In the genomic region with DNA sequence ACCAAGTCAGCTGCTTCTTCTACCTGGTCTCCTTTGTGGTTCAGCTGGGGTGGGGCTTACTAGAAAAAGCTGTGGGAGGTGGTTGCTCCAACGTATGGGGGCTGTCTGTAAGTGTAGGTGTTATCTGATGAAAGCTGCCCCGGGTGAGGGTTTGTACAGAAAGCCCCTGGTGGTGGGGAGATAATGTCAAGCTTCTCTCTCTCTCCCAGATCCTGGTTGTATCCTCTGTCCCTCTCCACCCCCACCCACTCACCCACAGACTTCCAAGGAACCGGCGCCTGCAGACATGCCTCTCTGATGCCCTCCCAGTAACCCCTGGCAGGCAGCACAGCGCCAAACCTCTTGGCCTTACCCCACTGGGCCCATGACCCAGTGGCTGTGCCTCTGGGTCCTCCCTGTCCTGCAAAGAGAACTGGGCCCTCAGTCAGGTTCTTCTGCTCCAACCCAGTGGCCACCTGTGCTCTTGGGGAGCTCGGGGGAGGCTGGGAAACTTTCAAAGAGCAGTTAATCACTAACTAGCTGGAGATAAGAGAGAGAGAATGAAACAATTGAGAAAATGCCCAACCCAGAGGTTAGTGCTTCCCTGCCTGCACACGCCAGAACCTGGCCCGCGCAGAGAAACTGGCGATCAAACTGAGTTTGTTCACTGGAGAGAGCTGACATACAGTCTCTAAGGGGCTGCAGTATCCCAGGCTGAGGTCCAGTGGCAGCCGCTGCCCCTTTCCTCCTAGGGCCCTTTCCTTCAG, we compare ENCODE assay signal across 11 cellular contexts. TPM values are rescaled to one million over a fixed set of nuclear protein-coding genes. Genes with fewer than 3 reads are reported as not detected.
DNase-seq lines count a peak whose midpoint lies in the region; ATAC-seq and TF ChIP-seq lines count a peak whose summit lies in the region.
"Had no signal": no experiment of that assay in that cellular context is flagged by ENCODE, and none has a peak within 500 bp of the region (broad histone marks: within the 10 kb centered on the region; RNA-seq: fewer than 3 reads in every experiment).

No MANE protein-coding gene starts in this region.

- no peaks in the 10 kb centered on the region for H4K20me1 ChIP-seq in PC-9 (ENCODE audit: insufficient read depth)

- no TSS peak for BruUV-seq in PC-9 (replicated peaks; lab: Mats Ljungman, UMichigan)

- H3F3A ChIP-seq in PC-9 (ENCODE audit: insufficient read depth, low read depth), result peaks cover 50% of the 10 kb centered on the region

- intact Hi-C loops in PC-9 (cut with micrococcal nuclease; ENCODE audit: unreplicated experiment), result no loop called here
- intact Hi-C loops in prostate gland (cut with DNase I), result no loop called here

- H3K4me3 ChIP-seq in PC-9, result no peak overlapping the region
- no peak overlapping the region for H3K4me3 ChIP-seq in prostate gland

- H3K4me2 ChIP-seq in PC-9, result peak overlapping the region; percentile 72

- CTCF ChIA-PET in PC-9 (lab: Charles Lee), result interaction anchor here (0.5 to 0.7 kb wide), 8 partner anchors 13 to 563 kb away, joined by 3 to 12 read pairs (median 3); no protein-coding TSS in a partner anchor

- H3K27ac ChIP-seq in PC-9 (peak overlapping the region; percentile 91), foreskin keratinocyte (peak overlapping the region; percentile 89), prostate gland (peak overlapping the region; percentile 34 to 60)

- ATAC-seq in foreskin keratinocyte, result peak; percentile 24
- no peak for ATAC-seq in HG02870 (IDR thresholded peaks at IDR 0.05; ENCODE audit: unreplicated experiment)
- no peak for ATAC-seq in HG02885 (IDR thresholded peaks at IDR 0.05; ENCODE audit: poor library complexity, unreplicated experiment)
- ATAC-seq in GM21723 (IDR thresholded peaks at IDR 0.05; ENCODE audit: unreplicated experiment), result no peak
- ATAC-seq: T-cell had no signal

- H3K9me2 ChIP-seq in PC-9 (ENCODE audit: insufficient read depth), result no peaks in the 10 kb centered on the region

- H3K9me3 ChIP-seq in PC-9 (ENCODE audit: insufficient read depth, low read depth), result peaks cover 10% of the 10 kb centered on the region; the same call in 1 of the 2 replicates
- H3K9me3 ChIP-seq in prostate gland, result no peaks in the 10 kb centered on the region

- H3K27me3 ChIP-seq in PC-9 (ENCODE audit: insufficient read depth, low read depth) (no peaks in the 10 kb centered on the region), foreskin keratinocyte (no peaks in the 10 kb centered on the region), prostate gland (replicated peaks; ENCODE audit: insufficient read depth) (no peaks in the 10 kb centered on the region)

- no peaks in the 10 kb centered on the region for H3K79me2 ChIP-seq in PC-9 (ENCODE audit: low read depth)

- DNase-seq in DMS53 treated with DMSO at 0.1 percent for 48 hours (lab: John Stamatoyannopoulos, UW; ENCODE audit: unreplicated experiment), result peak; percentile 1
- DNase-seq in PC-9, result peak; percentile 61
- peak in 1 of 2 donors; percentile 44 for DNase-seq in foreskin keratinocyte
- peak; percentile 36 for DNase-seq in prostate gland (ENCODE audit: low spot score)
- DNase-seq in DMS 273 (lab: John Stamatoyannopoulos, UW; ENCODE audit: unreplicated experiment), result no peak
- DNase-seq: NCI-H1930; stimulated activated naive CD4-positive, alpha-beta T cell; T-cell had no signal

- H3K36me3 ChIP-seq in PC-9 (ENCODE audit: low read depth), result no peaks in the 10 kb centered on the region
- no peaks in the 10 kb centered on the region for H3K36me3 ChIP-seq in prostate gland

- no peak for TF ChIP-seq CTCF in PC-9 (conservative IDR thresholded peaks at IDR 0.05)
- no peak for TF ChIP-seq CTCF in foreskin keratinocyte (conservative IDR thresholded peaks at IDR 0.05)
- TF ChIP-seq CTCF in prostate gland (IDR thresholded peaks at IDR 0.05), result no peak

- H3K4me1 ChIP-seq in PC-9 (replicated peaks; ENCODE audit: insufficient read depth), result peaks cover 56% of the 10 kb centered on the region
- H3K4me1 ChIP-seq in foreskin keratinocyte, result peaks cover 37% of the 10 kb centered on the region
- no peaks in the 10 kb centered on the region for H3K4me1 ChIP-seq in prostate gland (replicated peaks)

- 29% methylated on average over 11 of the region's 11 CpGs for WGBS in prostate gland

- TF ChIP-seq POLR2A in prostate gland (IDR thresholded peaks at IDR 0.05), result no peak

- POLR2A ChIA-PET in PC-9 (lab: Charles Lee; ENCODE audit: unreplicated experiment), result interaction anchor here (0.6 to 1.5 kb wide), 3 partner anchors 20 to 377 kb away, joined by 4 to 22 read pairs (median 8); a partner anchor contains a TSS

- peak overlapping the region; percentile 34; the same call in 1 of the 2 replicates for H2AFZ ChIP-seq in PC-9

RNA-seq across cellular contexts. Expression of a gene that starts 20.4 kb away (rescaled TPM):
- 85.7 and 118 TPM in 2 replicates for total RNA-seq in PC-9 (2021)
- total RNA-seq in foreskin keratinocyte, result 97.2 and 109 TPM in 2 replicates
- polyA plus RNA-seq in foreskin keratinocyte, result 9.0 and 11.2 TPM in 2 replicates
- total RNA-seq in prostate gland, result 100 to 1,000 TPM; 164 to 332 TPM
